In the genomic region with DNA sequence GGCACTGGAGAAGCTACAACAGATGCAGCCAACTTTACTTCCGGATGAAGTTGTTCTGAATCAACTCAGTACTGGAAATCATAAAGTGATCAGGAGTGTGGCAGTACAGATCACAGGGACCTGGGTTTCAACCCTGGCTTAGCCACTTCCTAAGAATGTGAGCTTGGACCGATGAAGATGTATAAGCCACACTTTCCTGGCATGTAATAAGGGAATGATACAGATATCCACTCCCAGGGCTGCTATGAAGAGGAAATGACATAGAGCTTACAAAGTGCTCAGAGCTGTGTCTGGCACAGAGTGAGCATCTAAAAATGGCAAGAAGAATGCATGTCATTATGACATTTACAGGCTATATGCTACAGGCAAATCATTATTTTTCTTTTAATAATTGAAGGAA, we compare ENCODE assay signal across 14 cellular contexts.
DNase-seq lines count a peak whose midpoint lies in the region; ATAC-seq and TF ChIP-seq lines count a peak whose summit lies in the region.
"Had no signal": no experiment of that assay in that cellular context is flagged by ENCODE, and none has a peak within 500 bp of the region (broad histone marks: within the 10 kb centered on the region; RNA-seq: fewer than 3 reads in every experiment).

No MANE protein-coding gene starts in this region.

- H3K27me3 ChIP-seq in fibroblast of lung (ENCODE audit: control insufficient read depth, insufficient read depth, low read length): no peaks in the 10 kb centered on the region

- no peak overlapping the region for H2AFZ ChIP-seq in fibroblast of lung (ENCODE audit: low read length)

- peak overlapping the region; percentile 80 for H3K27ac ChIP-seq in fibroblast of lung (ENCODE audit: insufficient read depth, low read length)

- no peak overlapping the region for H3K9ac ChIP-seq in fibroblast of lung (ENCODE audit: insufficient read depth, low read length)

- peaks cover 19% of the 10 kb centered on the region for H3K4me1 ChIP-seq in fibroblast of lung (ENCODE audit: control insufficient read depth, extremely low read depth, insufficient read depth, low read length)

- no peaks in the 10 kb centered on the region for H3K9me3 ChIP-seq in fibroblast of lung (ENCODE audit: control insufficient read depth, insufficient read depth, low read depth, low read length)

- no peaks in the 10 kb centered on the region for H3K79me2 ChIP-seq in fibroblast of lung (ENCODE audit: control insufficient read depth, insufficient read depth, low read length)

- ATAC-seq in SK-N-SH treated with all-trans-retinoic acid at 6 μM for 48 hours (peak; percentile 83), GM21423 (IDR thresholded peaks at IDR 0.05; ENCODE audit: unreplicated experiment) (no peak)
- ATAC-seq: naive thymus-derived CD8-positive, alpha-beta T cell had no signal

- peak overlapping the region; percentile 17 for H3K4me2 ChIP-seq in fibroblast of lung (ENCODE audit: extremely low read depth, insufficient read depth, low read length)

- H3K4me3 ChIP-seq in fibroblast of lung (replicated peaks in 1 of 4; ENCODE audit: control extremely low read depth in 1 of 4, insufficient read depth in 1 of 4, low read depth in 3 of 4, low read length in 4 of 4): no peak overlapping the region
- H3K4me3 ChIP-seq in skeletal muscle cell (ENCODE audit: low read depth, low read length): no peak overlapping the region

- TF ChIP-seq CTCF in fibroblast of lung (conservative IDR thresholded peaks at IDR 0.05 in 1 of 2, IDR thresholded peaks at IDR 0.05 in 1 of 2; ENCODE audit: low read depth in 1 of 2, low read length in 2 of 2): no peak

- H4K20me1 ChIP-seq in fibroblast of lung (ENCODE audit: control insufficient read depth, extremely low read depth, insufficient read depth, low read length): no peaks in the 10 kb centered on the region

- DNase-seq in GM03348 (ENCODE audit: low spot score) (peak; percentile 83), fibroblast of lung (ENCODE audit: low read depth in 2 of 2) (peak; percentile 74 to 98), skeletal muscle cell (ENCODE audit: low read depth) (peak; percentile 92), activated gamma-delta T cell (lab: John Stamatoyannopoulos, UW) (no peak)
- no peak for DNase-seq in stimulated activated naive CD4-positive, alpha-beta T cell (lab: John Stamatoyannopoulos, UW)
- DNase-seq: activated CD4-positive, CD25-positive, alpha-beta regulatory T cell treated with anti-CD3 and anti-CD28 coated beads, Interleukin-2, amount 50 U/mL, for 72 hours; activated naive CD8-positive, alpha-beta T cell treated with anti-CD3 and anti-CD28 coated beads, Interleukin-2, amount 10 ng/mL, durations not matched to agents 7 days and 5 days; head of caudate nucleus; naive thymus-derived CD8-positive, alpha-beta T cell; NCI-H1105; NCI-H446; T-helper 1 cell had no signal

- H3K36me3 ChIP-seq in fibroblast of lung (ENCODE audit: control insufficient read depth, insufficient read depth, low read length): no peaks in the 10 kb centered on the region

TF ChIP-seq in SK-N-SH treated with all-trans-retinoic acid at 6 μM for 48 hours, 23 proteins besides CTCF, POLR2A, EP300 and RAD21:
- TF ChIP-seq POU6F1 (CRISPR knock-in tag; IDR thresholded peaks at IDR 0.05; ENCODE audit: borderline replicate concordance, low read depth) (no peak), BACH2 (CRISPR knock-in tag; IDR thresholded peaks at IDR 0.05; ENCODE audit: borderline replicate concordance) (no peak), CSRNP3 (CRISPR knock-in tag; IDR thresholded peaks at IDR 0.05) (no peak)

Comparison
In these comparisons a context has a peak if more than half of its experiments do, and no peak if none do; other contexts are left out.
1. DNase-seq: peak in GM03348 (single experiment), fibroblast of lung (2 of 2) and skeletal muscle cell (single experiment); none in stimulated activated naive CD4-positive, alpha-beta T cell (0 of 6) and activated gamma-delta T cell (single experiment).